8 cellular contexts compared by ENCODE assay signal in the genomic region with DNA sequence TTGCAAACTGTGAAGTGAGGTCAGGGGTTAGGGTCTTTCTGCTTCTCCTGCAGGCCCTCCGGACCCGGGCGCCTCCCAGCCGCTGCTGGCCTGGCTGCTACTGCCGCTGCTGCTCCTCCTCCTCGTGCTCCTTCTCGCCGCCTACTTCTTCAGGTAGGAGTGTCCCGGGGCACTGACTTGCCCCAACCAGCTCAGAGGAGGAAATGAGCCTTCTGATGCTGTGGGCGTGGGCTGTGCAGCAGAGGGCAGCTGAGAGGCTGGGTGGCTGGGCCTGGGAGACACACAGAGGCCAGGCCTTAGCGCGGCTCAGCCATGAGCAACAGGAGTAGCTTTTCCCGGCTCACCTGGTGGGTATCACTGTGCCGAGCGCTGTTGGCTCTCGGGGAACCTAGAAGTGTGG.
DNase-seq lines count a peak whose midpoint lies in the region; ATAC-seq, FAIRE-seq and TF ChIP-seq lines count a peak whose summit lies in the region.

No MANE protein-coding gene starts in this region.

- ATAC-seq in GM18508 (IDR thresholded peaks at IDR 0.05; ENCODE audit: insufficient read depth, unreplicated experiment) (peak; percentile 94), HG02938 (IDR thresholded peaks at IDR 0.05; ENCODE audit: unreplicated experiment) (peak; percentile 97), right cardiac atrium (peak; percentile 84 to 89)

- H3K4me3 ChIP-seq in right cardiac atrium (ENCODE audit: low read length) = peak overlapping the region; percentile 24

- intact Hi-C loops in right cardiac atrium (cut with DNase I) = no loop called here

- peak; percentile 69 for DNase-seq in RCC 7860 (ENCODE audit: low spot score)
- peak; percentile 51 for DNase-seq in activated gamma-delta T cell (lab: John Stamatoyannopoulos, UW)
- peak; percentile 72 to 86 (median 85) for DNase-seq in right cardiac atrium
- DNase-seq in stimulated activated CD4-positive, alpha-beta T cell treated with anti-CD3 and anti-CD28 coated beads, Interleukin-12 subunit alpha, Interleukin-12 subunit beta, amount 100 ng/mL, for 24 hours (ENCODE audit: low read depth in 2 of 2) = peak; percentile 66 to 76
- no peak for DNase-seq in D721Med (ENCODE audit: insufficient read length, low spot score)
- no peak for DNase-seq in NCI-H2196 treated with DMSO at 0.1 percent for 48 hours (lab: John Stamatoyannopoulos, UW; ENCODE audit: unreplicated experiment)

- H3K4me1 ChIP-seq in right cardiac atrium (ENCODE audit: control insufficient read depth, insufficient read depth, low read length) = peaks cover 7% of the 10 kb centered on the region

- no peak for TF ChIP-seq CTCF in D721Med (IDR thresholded peaks at IDR 0.05; ENCODE audit: insufficient read depth, missing control alignments)

- no peaks in the 10 kb centered on the region for H3K27me3 ChIP-seq in right cardiac atrium (ENCODE audit: control insufficient read depth, insufficient read depth)

- H3K27ac ChIP-seq in right cardiac atrium (ENCODE audit: low read length) = peak overlapping the region; percentile 61

- 51% methylated on average over 16 of the region's 16 CpGs for WGBS in right cardiac atrium

- FAIRE-seq in RCC 7860 (lab: Jason Lieb, UNC) (no peak), D721Med (lab: Jason Lieb, UNC) (no peak)

- no peaks in the 10 kb centered on the region for H3K9me3 ChIP-seq in right cardiac atrium (ENCODE audit: control insufficient read depth, low read length)

Comparison
In these comparisons a context has a peak if more than half of its experiments do, and no peak if none do; other contexts are left out.
1. DNase-seq: peak in RCC 7860 (single experiment), activated gamma-delta T cell (single experiment), right cardiac atrium (3 of 3) and stimulated activated CD4-positive, alpha-beta T cell treated with anti-CD3 and anti-CD28 coated beads, Interleukin-12 subunit alpha, Interleukin-12 subunit beta, amount 100 ng/mL, for 24 hours (2 of 2); none in D721Med (single experiment) and NCI-H2196 treated with DMSO at 0.1 percent for 48 hours (single experiment).
2. Peak in every context shown above with its lines, with median percentiles within 50 percentile points of each other: ATAC-seq.